18 cellular contexts compared by ENCODE assay signal in the genomic region with DNA sequence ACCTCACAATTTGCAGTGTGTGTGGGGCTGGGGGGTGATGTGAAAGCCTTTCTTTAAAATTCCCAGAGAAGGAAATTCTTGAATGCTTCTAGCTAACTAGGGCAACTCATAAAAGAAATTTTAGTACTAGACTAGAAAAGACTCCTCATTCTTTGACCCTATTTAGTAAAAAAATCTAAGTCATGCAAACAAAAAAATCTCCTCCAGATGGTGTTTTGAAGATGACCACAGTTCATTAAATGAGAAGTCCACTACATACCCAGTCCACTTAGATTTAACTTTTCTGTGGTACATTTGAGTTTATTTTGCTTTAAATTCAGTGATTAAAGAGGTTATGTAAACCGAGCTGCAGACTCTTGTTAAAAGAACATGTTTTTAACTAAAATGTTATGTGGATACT.
"Had no signal": no experiment of that assay in that cellular context is flagged by ENCODE, and none has a peak within 500 bp of the region (broad histone marks: within the 10 kb centered on the region; RNA-seq: fewer than 3 reads in every experiment).

No MANE protein-coding gene starts in this region.

- ATAC-seq: activated CD4-positive, alpha-beta T cell treated with anti-CD3 and anti-CD28 coated beads for 36 hours; activated CD8-positive, alpha-beta memory T cell treated with anti-CD3 and anti-CD28 coated beads, Interleukin-2, amount 10 ng/mL, durations not matched to agents 7 days and 5 days; left lobe of liver; mucosa of descending colon; naive thymus-derived CD4-positive, alpha-beta T cell; pancreas; stimulated activated effector memory CD8-positive, alpha-beta T cell treated with anti-CD3 and anti-CD28 coated beads, Interleukin-12 subunit alpha, Interleukin-12 subunit beta, amount 100 ng/mL, for 72 hours; T-helper 17 cell had no signal

- H3K27me3 ChIP-seq: dorsolateral prefrontal cortex, pancreas, thyroid gland had no signal

- H3K4me3 Mint-ChIP-seq: activated CD4-positive, alpha-beta memory T cell treated with anti-CD3 and anti-CD28 coated beads for 36 hours; activated CD4-positive, alpha-beta T cell treated with anti-CD3 and anti-CD28 coated beads for 36 hours; activated CD8-positive, alpha-beta memory T cell treated with anti-CD3 and anti-CD28 coated beads, Interleukin-2, amount 10 ng/mL, durations not matched to agents 7 days and 5 days; activated naive CD4-positive, alpha-beta T cell treated with anti-CD3 and anti-CD28 coated beads, Interleukin-2, amount 10 ng/mL, durations not matched to agents 7 days and 5 days; endodermal cell; naive thymus-derived CD4-positive, alpha-beta T cell; stimulated activated effector memory CD8-positive, alpha-beta T cell treated with anti-CD3 and anti-CD28 coated beads, Interleukin-12 subunit alpha, Interleukin-12 subunit beta, amount 100 ng/mL, for 72 hours; T-helper 17 cell had no signal

- H3K27ac Mint-ChIP-seq: activated CD4-positive, alpha-beta memory T cell treated with anti-CD3 and anti-CD28 coated beads for 36 hours; activated CD4-positive, alpha-beta T cell treated with anti-CD3 and anti-CD28 coated beads for 36 hours; activated CD8-positive, alpha-beta memory T cell treated with anti-CD3 and anti-CD28 coated beads, Interleukin-2, amount 10 ng/mL, durations not matched to agents 7 days and 5 days; activated naive CD4-positive, alpha-beta T cell treated with anti-CD3 and anti-CD28 coated beads, Interleukin-2, amount 10 ng/mL, durations not matched to agents 7 days and 5 days; activated T-helper 2 cell treated with anti-CD3 and anti-CD28 coated beads, Interferon-gamma antibody, Interleukin-2, Interleukin-4, amounts not matched to agents 10 μg/mL and 5 μg/mL and 100 μg/mL, durations not matched to agents 14 hours and 24 hours and 36 hours; endodermal cell; naive thymus-derived CD4-positive, alpha-beta T cell; stimulated activated effector memory CD8-positive, alpha-beta T cell treated with anti-CD3 and anti-CD28 coated beads, Interleukin-12 subunit alpha, Interleukin-12 subunit beta, amount 100 ng/mL, for 72 hours; T-helper 17 cell had no signal

- H3K36me3 ChIP-seq: pancreas, thyroid gland had no signal

- H3K36me3 Mint-ChIP-seq: activated CD4-positive, alpha-beta memory T cell treated with anti-CD3 and anti-CD28 coated beads for 36 hours; activated CD8-positive, alpha-beta memory T cell treated with anti-CD3 and anti-CD28 coated beads, Interleukin-2, amount 10 ng/mL, durations not matched to agents 7 days and 5 days; activated naive CD4-positive, alpha-beta T cell treated with anti-CD3 and anti-CD28 coated beads, Interleukin-2, amount 10 ng/mL, durations not matched to agents 7 days and 5 days; naive thymus-derived CD4-positive, alpha-beta T cell; stimulated activated effector memory CD8-positive, alpha-beta T cell treated with anti-CD3 and anti-CD28 coated beads, Interleukin-12 subunit alpha, Interleukin-12 subunit beta, amount 100 ng/mL, for 72 hours had no signal

- H3K4me1 ChIP-seq: pancreas, thyroid gland had no signal

- H3K9me3 Mint-ChIP-seq: activated CD4-positive, alpha-beta memory T cell treated with anti-CD3 and anti-CD28 coated beads for 36 hours; activated naive CD4-positive, alpha-beta T cell treated with anti-CD3 and anti-CD28 coated beads, Interleukin-2, amount 10 ng/mL, durations not matched to agents 7 days and 5 days; activated T-helper 2 cell treated with anti-CD3 and anti-CD28 coated beads, Interferon-gamma antibody, Interleukin-2, Interleukin-4, amounts not matched to agents 10 μg/mL and 5 μg/mL and 100 μg/mL, durations not matched to agents 14 hours and 24 hours and 36 hours; endodermal cell; stimulated activated effector memory CD8-positive, alpha-beta T cell treated with anti-CD3 and anti-CD28 coated beads, Interleukin-12 subunit alpha, Interleukin-12 subunit beta, amount 100 ng/mL, for 72 hours had no signal

- H3K4me3 ChIP-seq: dorsolateral prefrontal cortex, mucosa of descending colon, pancreas, thyroid gland had no signal

- DNase-seq: activated CD4-positive, alpha-beta memory T cell treated with anti-CD3 and anti-CD28 coated beads for 36 hours; activated CD4-positive, alpha-beta T cell treated with anti-CD3 and anti-CD28 coated beads for 36 hours; activated CD8-positive, alpha-beta memory T cell treated with anti-CD3 and anti-CD28 coated beads, Interleukin-2, amount 10 ng/mL, durations not matched to agents 7 days and 5 days; activated naive CD4-positive, alpha-beta T cell treated with anti-CD3 and anti-CD28 coated beads, Interleukin-2, amount 10 ng/mL, durations not matched to agents 7 days and 5 days; activated T-cell treated with anti-CD3 and anti-CD28 coated beads, Interleukin-2, amount 50 U/mL, for 1 hour; dorsolateral prefrontal cortex; endodermal cell; foreskin fibroblast; hippocampal formation; mucosa of descending colon; naive thymus-derived CD4-positive, alpha-beta T cell; pancreas; stimulated activated CD4-positive, alpha-beta T cell treated with anti-CD3 and anti-CD28 coated beads, Interleukin-1b, Interleukin-23, amount 100 ng/mL, for 48 hours; T-helper 17 cell; thyroid gland had no signal

- H3K4me1 Mint-ChIP-seq: activated CD4-positive, alpha-beta T cell treated with anti-CD3 and anti-CD28 coated beads for 36 hours; activated CD8-positive, alpha-beta memory T cell treated with anti-CD3 and anti-CD28 coated beads, Interleukin-2, amount 10 ng/mL, durations not matched to agents 7 days and 5 days; activated naive CD4-positive, alpha-beta T cell treated with anti-CD3 and anti-CD28 coated beads, Interleukin-2, amount 10 ng/mL, durations not matched to agents 7 days and 5 days; stimulated activated effector memory CD8-positive, alpha-beta T cell treated with anti-CD3 and anti-CD28 coated beads, Interleukin-12 subunit alpha, Interleukin-12 subunit beta, amount 100 ng/mL, for 72 hours; T-helper 17 cell had no signal

- H3K9me3 ChIP-seq: mucosa of descending colon, pancreas, thyroid gland had no signal

- H3K27ac ChIP-seq: dorsolateral prefrontal cortex, pancreas, thyroid gland had no signal
